In genomic region chr3:15207836-15208504, GRCh38 we compare ENCODE assay signal across 9 cellular contexts. TPM values are rescaled to one million over a fixed set of nuclear protein-coding genes. Genes with fewer than 3 reads are reported as not detected.
DNase-seq lines count a peak whose midpoint lies in the region; ATAC-seq lines count a peak whose summit lies in the region.
"Had no signal": no experiment of that assay in that cellular context is flagged by ENCODE, and none has a peak within 500 bp of the region (broad histone marks: within the 10 kb centered on the region; RNA-seq: fewer than 3 reads in every experiment).

No MANE protein-coding gene starts in this region.

- peaks cover 25% of the 10 kb centered on the region for H3K4me1 Mint-ChIP-seq in activated CD4-positive, alpha-beta T cell treated with anti-CD3 and anti-CD28 coated beads for 36 hours
- peaks cover 22% of the 10 kb centered on the region for H3K4me1 Mint-ChIP-seq in activated T-helper 1 cell treated with anti-CD3 and anti-CD28 coated beads, Interleukin-12 subunit alpha, Interleukin-12 subunit beta, Interleukin-2, Interleukin-4 antibody, amounts not matched to agents 30 ng/mL and 10 ng/mL and 1 ng/mL, durations not matched to agents 14 hours and 24 hours and 36 hours (ENCODE audit: low read depth)

- DNase-seq in activated CD4-positive, alpha-beta T cell treated with anti-CD3 and anti-CD28 coated beads for 36 hours: no peak
- no peak for DNase-seq in activated CD4-positive, alpha-beta T cell treated with anti-CD3 and anti-CD28 coated beads for 4 hours
- DNase-seq in activated T-helper 1 cell treated with anti-CD3 and anti-CD28 coated beads, Interleukin-12 subunit alpha, Interleukin-12 subunit beta, Interleukin-2, Interleukin-4 antibody, amounts not matched to agents 30 ng/mL and 10 ng/mL and 1 ng/mL, durations not matched to agents 14 hours and 24 hours and 36 hours (ENCODE audit: low spot score): no peak
- DNase-seq in NCI-H146 (lab: John Stamatoyannopoulos, UW): no peak
- DNase-seq: activated CD4-positive, alpha-beta T cell treated with anti-CD3 and anti-CD28 coated beads, Interleukin-2, amount 50 U/mL, for 4 hours had no signal

- intact Hi-C loops in activated CD4-positive, alpha-beta T cell treated with anti-CD3 and anti-CD28 coated beads for 36 hours (cut with DNase I, micrococcal nuclease): loop anchor here (2.0 to 10.0 kb wide), 4 partner anchors 99 to 607 kb away; partner anchors contain the start of genes BTD (in 1 of the 2), HACL1 (in 1 of the 2) and RBSN (in 1 of the 2)
- intact Hi-C loops in activated T-helper 1 cell treated with anti-CD3 and anti-CD28 coated beads, Interleukin-12 subunit alpha, Interleukin-12 subunit beta, Interleukin-2, Interleukin-4 antibody, amounts not matched to agents 30 ng/mL and 10 ng/mL and 1 ng/mL, durations not matched to agents 14 hours and 24 hours and 36 hours (cut with micrococcal nuclease): loop anchor here (2.0 to 10.0 kb wide), 11 partner anchors 103 to 1307 kb away; partner anchors contain the start of genes ANKRD28, CCDC174, DPH3 and LSM3

- H3K27ac ChIP-seq in iPS-18a (ENCODE audit: low read length): no peak overlapping the region
- H3K27ac ChIP-seq in stomach smooth muscle (ENCODE audit: low read length): no peak overlapping the region

- H3K36me3 ChIP-seq in iPS-18a (ENCODE audit: control insufficient read depth, low read depth, low read length) (peaks cover 11% of the 10 kb centered on the region), stomach smooth muscle (ENCODE audit: control insufficient read depth in 2 of 2, insufficient read depth in 2 of 2, low read length in 2 of 2) (peaks cover 2 to 11% of the 10 kb centered on the region in 2 donors)

- H3K4me1 ChIP-seq in iPS-18a (ENCODE audit: control insufficient read depth, low read depth, low read length): peaks cover 3% of the 10 kb centered on the region
- peaks cover 12% of the 10 kb centered on the region for H3K4me1 ChIP-seq in stomach smooth muscle (ENCODE audit: control insufficient read depth, insufficient read depth, low read length)

- peak overlapping the region; percentile 91 for H3K4me3 ChIP-seq in iPS-18a (ENCODE audit: low read length)
- peak overlapping the region; percentile 41 to 94 for H3K4me3 ChIP-seq in stomach smooth muscle (ENCODE audit: low read length in 2 of 2)

- no peak for ATAC-seq in activated CD4-positive, alpha-beta T cell treated with anti-CD3 and anti-CD28 coated beads for 36 hours
- no peak for ATAC-seq in GM21447 (IDR thresholded peaks at IDR 0.05; ENCODE audit: unreplicated experiment)
- ATAC-seq in HG03439 (IDR thresholded peaks at IDR 0.05; ENCODE audit: unreplicated experiment): no peak

- POLR2A ChIA-PET in activated CD4-positive, alpha-beta T cell treated with anti-CD3 and anti-CD28 coated beads for 36 hours (lab: Charles Lee): interaction anchor here (1.0 kb wide), 1 partner anchor 14 kb away, joined by 6 read pairs; no protein-coding TSS in a partner anchor

- no peaks in the 10 kb centered on the region for H3K9me3 ChIP-seq in iPS-18a (ENCODE audit: control insufficient read depth, low read depth, low read length)
- H3K9me3 ChIP-seq in stomach smooth muscle (ENCODE audit: control insufficient read depth in 2 of 2, low read length in 2 of 2): no peaks in the 10 kb centered on the region

- no peaks in the 10 kb centered on the region for H3K27me3 Mint-ChIP-seq in activated CD4-positive, alpha-beta T cell treated with anti-CD3 and anti-CD28 coated beads for 36 hours
- peaks cover 1% of the 10 kb centered on the region for H3K27me3 Mint-ChIP-seq in activated T-helper 1 cell treated with anti-CD3 and anti-CD28 coated beads, Interleukin-12 subunit alpha, Interleukin-12 subunit beta, Interleukin-2, Interleukin-4 antibody, amounts not matched to agents 30 ng/mL and 10 ng/mL and 1 ng/mL, durations not matched to agents 14 hours and 24 hours and 36 hours (ENCODE audit: insufficient read depth)

- H3K27me3 ChIP-seq in iPS-18a (ENCODE audit: control insufficient read depth, insufficient read depth, low read length) (no peaks in the 10 kb centered on the region), stomach smooth muscle (ENCODE audit: control insufficient read depth in 1 of 2, insufficient read depth in 2 of 2, low read length in 2 of 2) (no peaks in the 10 kb centered on the region)

- H3K27ac Mint-ChIP-seq in activated CD4-positive, alpha-beta T cell treated with anti-CD3 and anti-CD28 coated beads for 36 hours: peak overlapping the region; percentile 63
- H3K27ac Mint-ChIP-seq in activated T-helper 1 cell treated with anti-CD3 and anti-CD28 coated beads, Interleukin-12 subunit alpha, Interleukin-12 subunit beta, Interleukin-2, Interleukin-4 antibody, amounts not matched to agents 30 ng/mL and 10 ng/mL and 1 ng/mL, durations not matched to agents 14 hours and 24 hours and 36 hours: peak overlapping the region; percentile 45

- peaks cover 14% of the 10 kb centered on the region for H3K36me3 Mint-ChIP-seq in activated CD4-positive, alpha-beta T cell treated with anti-CD3 and anti-CD28 coated beads for 36 hours (ENCODE audit: low read depth)
- peaks cover 6% of the 10 kb centered on the region for H3K36me3 Mint-ChIP-seq in activated T-helper 1 cell treated with anti-CD3 and anti-CD28 coated beads, Interleukin-12 subunit alpha, Interleukin-12 subunit beta, Interleukin-2, Interleukin-4 antibody, amounts not matched to agents 30 ng/mL and 10 ng/mL and 1 ng/mL, durations not matched to agents 14 hours and 24 hours and 36 hours (ENCODE audit: low read depth)

- H3K9me3 Mint-ChIP-seq in activated CD4-positive, alpha-beta T cell treated with anti-CD3 and anti-CD28 coated beads for 36 hours (ENCODE audit: low read depth): no peaks in the 10 kb centered on the region
- no peaks in the 10 kb centered on the region for H3K9me3 Mint-ChIP-seq in activated T-helper 1 cell treated with anti-CD3 and anti-CD28 coated beads, Interleukin-12 subunit alpha, Interleukin-12 subunit beta, Interleukin-2, Interleukin-4 antibody, amounts not matched to agents 30 ng/mL and 10 ng/mL and 1 ng/mL, durations not matched to agents 14 hours and 24 hours and 36 hours

- H3K9ac ChIP-seq in iPS-18a (ENCODE audit: low read length) (no peak overlapping the region), stomach smooth muscle (ENCODE audit: low read length in 2 of 2) (peak overlapping the region; percentile 91 to 95)

- H3K4me3 Mint-ChIP-seq in activated CD4-positive, alpha-beta T cell treated with anti-CD3 and anti-CD28 coated beads for 36 hours: peak overlapping the region; percentile 85
- peak overlapping the region; percentile 75 for H3K4me3 Mint-ChIP-seq in activated T-helper 1 cell treated with anti-CD3 and anti-CD28 coated beads, Interleukin-12 subunit alpha, Interleukin-12 subunit beta, Interleukin-2, Interleukin-4 antibody, amounts not matched to agents 30 ng/mL and 10 ng/mL and 1 ng/mL, durations not matched to agents 14 hours and 24 hours and 36 hours

- CTCF ChIA-PET in activated CD4-positive, alpha-beta T cell treated with anti-CD3 and anti-CD28 coated beads for 36 hours (lab: Charles Lee): interaction anchor here (0.6 to 3.9 kb wide), 7 partner anchors 8 to 197 kb away, joined by 3 to 19 read pairs (median 3); no protein-coding TSS in a partner anchor

RNA-seq across cellular contexts. Expression of gene CAPN7, which starts 1.9 kb away (rescaled TPM):
- 10 to 100 TPM; 18.4 to 20.4 TPM for total RNA-seq in activated CD4-positive, alpha-beta T cell treated with anti-CD3 and anti-CD28 coated beads for 36 hours
- total RNA-seq in activated T-helper 1 cell treated with anti-CD3 and anti-CD28 coated beads, Interleukin-12 subunit alpha, Interleukin-12 subunit beta, Interleukin-2, Interleukin-4 antibody, amounts not matched to agents 30 ng/mL and 10 ng/mL and 1 ng/mL, durations not matched to agents 14 hours and 24 hours and 36 hours: 26.0 and 28.6 TPM in 2 replicates
